In genomic region chr19:18768046-18768771, GRCh38 we compare ENCODE assay signal across 23 cellular contexts. TPM values are rescaled to one million over a fixed set of nuclear protein-coding genes. Genes with fewer than 3 reads are reported as not detected.
DNase-seq lines count a peak whose midpoint lies in the region; ATAC-seq and TF ChIP-seq lines count a peak whose summit lies in the region.
"Had no signal": no experiment of that assay in that cellular context is flagged by ENCODE, and none has a peak within 500 bp of the region (broad histone marks: within the 10 kb centered on the region; RNA-seq: fewer than 3 reads in every experiment).

No MANE protein-coding gene starts in this region.

- WGBS in suprapubic skin: 90% methylated on average over 15 of the region's 30 CpGs

- H3K36me3 Mint-ChIP-seq in glutamatergic neuron (ENCODE audit: unreplicated experiment): no peaks in the 10 kb centered on the region
- H3K36me3 Mint-ChIP-seq in CD8-positive, alpha-beta T cell: peaks cover 10% of the 10 kb centered on the region
- H3K36me3 Mint-ChIP-seq: activated CD4-positive, alpha-beta memory T cell treated with anti-CD3 and anti-CD28 coated beads for 36 hours; stimulated activated memory B cell treated with anti-CD40 and anti-IgM and Interleukin-4, amounts not matched to agents 10 μg/mL and 1 μg/mL and 100 μg/mL, for 72 hours had no signal

- POLR2A ChIA-PET in CD8-positive, alpha-beta T cell (lab: Charles Lee): interaction anchor here (0.5 kb wide), 1 partner anchor 208 kb away, joined by 4 read pairs; no protein-coding TSS in a partner anchor

- H3K9ac ChIP-seq in NT2/D1 (ENCODE audit: insufficient read length, low read depth): peak overlapping the region; percentile 62

- no peaks in the 10 kb centered on the region for H3K9me3 ChIP-seq in NT2/D1 (ENCODE audit: insufficient read depth, low read length)
- H3K9me3 ChIP-seq in CD8-positive, alpha-beta T cell (ENCODE audit: low read length): no peaks in the 10 kb centered on the region
- H3K9me3 ChIP-seq in suprapubic skin: no peaks in the 10 kb centered on the region
- H3K9me3 ChIP-seq: heart right ventricle, lower lobe of right lung, sigmoid colon, tibial nerve had no signal

- no peak overlapping the region for H3K27ac ChIP-seq in CD8-positive, alpha-beta T cell (ENCODE audit: low read depth, low read length)
- H3K27ac ChIP-seq in suprapubic skin: no peak overlapping the region
- H3K27ac ChIP-seq: heart right ventricle, sigmoid colon, tibial nerve had no signal

- intact Hi-C loops in CD8-positive, alpha-beta T cell (cut with DNase I, micrococcal nuclease): no loop called here

- DNase-seq in GM06990 (ENCODE audit: extremely low read depth, insufficient read length) (no peak), NT2/D1 (ENCODE audit: low read depth, low spot score) (no peak), glutamatergic neuron (peak; percentile 51), retinal pigment epithelial cell (ENCODE audit: low read depth) (no peak), suprapubic skin (ENCODE audit: low spot score in 2 of 2) (no peak)
- DNase-seq in CD8-positive, alpha-beta T cell: no peak
- DNase-seq: activated CD4-positive, alpha-beta memory T cell treated with anti-CD3 and anti-CD28 coated beads for 36 hours; activated gamma-delta T cell; heart right ventricle; Kasumi-1; NCI-H187; NCI-H526; occipital lobe; SHP77 treated with DMSO at 0.1 percent for 48 hours; sigmoid colon; T-helper 2 cell had no signal

- H3K27me3 Mint-ChIP-seq in glutamatergic neuron (ENCODE audit: unreplicated experiment): peaks cover 13% of the 10 kb centered on the region
- no peaks in the 10 kb centered on the region for H3K27me3 Mint-ChIP-seq in CD8-positive, alpha-beta T cell (ENCODE audit: low read depth)
- H3K27me3 Mint-ChIP-seq: activated CD4-positive, alpha-beta memory T cell treated with anti-CD3 and anti-CD28 coated beads for 36 hours; dendritic cell treated with granulocyte-macrophage colony-stimulating factor and Interleukin-4, amounts not matched to agents 40 ng/mL and 50 ng/mL, for 4 days; stimulated activated memory B cell treated with anti-CD40 and anti-IgM and Interleukin-4, amounts not matched to agents 10 μg/mL and 1 μg/mL and 100 μg/mL, for 72 hours had no signal

- TF ChIP-seq CTCF in GM06990 (IDR thresholded peaks at IDR 0.05; ENCODE audit: insufficient read depth, low read length, poor library complexity, severe bottlenecking) (peak; percentile 7), glutamatergic neuron (IDR thresholded peaks at IDR 0.05; ENCODE audit: partially characterized antibody, unreplicated experiment) (peak; percentile 28), retinal pigment epithelial cell (conservative IDR thresholded peaks at IDR 0.05; ENCODE audit: low read depth, low read length) (peak; percentile 24), suprapubic skin (IDR thresholded peaks at IDR 0.05) (no peak)
- no peak for TF ChIP-seq CTCF in CD8-positive, alpha-beta T cell (IDR thresholded peaks at IDR 0.05)

- H3K27ac Mint-ChIP-seq in glutamatergic neuron (ENCODE audit: unreplicated experiment): peak overlapping the region; percentile 28
- H3K27ac Mint-ChIP-seq in CD8-positive, alpha-beta T cell: no peak overlapping the region
- H3K27ac Mint-ChIP-seq: activated CD4-positive, alpha-beta memory T cell treated with anti-CD3 and anti-CD28 coated beads for 36 hours; dendritic cell treated with granulocyte-macrophage colony-stimulating factor and Interleukin-4, amounts not matched to agents 40 ng/mL and 50 ng/mL, for 4 days; stimulated activated memory B cell treated with anti-CD40 and anti-IgM and Interleukin-4, amounts not matched to agents 10 μg/mL and 1 μg/mL and 100 μg/mL, for 72 hours had no signal

- peaks cover 9% of the 10 kb centered on the region for H3K4me1 Mint-ChIP-seq in glutamatergic neuron (ENCODE audit: low read depth, unreplicated experiment)
- no peaks in the 10 kb centered on the region for H3K4me1 Mint-ChIP-seq in CD8-positive, alpha-beta T cell (ENCODE audit: low read depth)

- H3K27me3 ChIP-seq in GM06990 (replicated peaks; ENCODE audit: control insufficient read depth, insufficient read depth, low read length): no peaks in the 10 kb centered on the region
- peaks cover 20% of the 10 kb centered on the region for H3K27me3 ChIP-seq in NT2/D1 (ENCODE audit: insufficient read depth, insufficient read length)
- no peaks in the 10 kb centered on the region for H3K27me3 ChIP-seq in CD8-positive, alpha-beta T cell (ENCODE audit: insufficient read depth, low read length)
- no peaks in the 10 kb centered on the region for H3K27me3 ChIP-seq in suprapubic skin
- H3K27me3 ChIP-seq: heart right ventricle, sigmoid colon, tibial nerve had no signal

- H3K36me3 ChIP-seq in GM06990 (ENCODE audit: control insufficient read depth, insufficient read depth, low read length) (no peaks in the 10 kb centered on the region), NT2/D1 (ENCODE audit: insufficient read depth, insufficient read length, low read length) (no peaks in the 10 kb centered on the region), suprapubic skin (no peaks in the 10 kb centered on the region)
- H3K36me3 ChIP-seq in CD8-positive, alpha-beta T cell (ENCODE audit: insufficient read depth, low read length): no peaks in the 10 kb centered on the region
- H3K36me3 ChIP-seq: lower lobe of right lung had no signal

- no peak overlapping the region for H3K4me3 Mint-ChIP-seq in glutamatergic neuron (ENCODE audit: unreplicated experiment)
- H3K4me3 Mint-ChIP-seq in CD8-positive, alpha-beta T cell: no peak overlapping the region
- H3K4me3 Mint-ChIP-seq: activated CD4-positive, alpha-beta memory T cell treated with anti-CD3 and anti-CD28 coated beads for 36 hours; dendritic cell treated with granulocyte-macrophage colony-stimulating factor and Interleukin-4, amounts not matched to agents 40 ng/mL and 50 ng/mL, for 4 days; stimulated activated memory B cell treated with anti-CD40 and anti-IgM and Interleukin-4, amounts not matched to agents 10 μg/mL and 1 μg/mL and 100 μg/mL, for 72 hours had no signal

- H3K9me3 Mint-ChIP-seq in glutamatergic neuron (ENCODE audit: unreplicated experiment): peaks cover 11% of the 10 kb centered on the region
- H3K9me3 Mint-ChIP-seq in CD8-positive, alpha-beta T cell: no peaks in the 10 kb centered on the region
- H3K9me3 Mint-ChIP-seq: activated CD4-positive, alpha-beta memory T cell treated with anti-CD3 and anti-CD28 coated beads for 36 hours; dendritic cell treated with granulocyte-macrophage colony-stimulating factor and Interleukin-4, amounts not matched to agents 40 ng/mL and 50 ng/mL, for 4 days; stimulated activated memory B cell treated with anti-CD40 and anti-IgM and Interleukin-4, amounts not matched to agents 10 μg/mL and 1 μg/mL and 100 μg/mL, for 72 hours had no signal

- TF ChIP-seq POLR2A in suprapubic skin (IDR thresholded peaks at IDR 0.05): no peak

- no peak overlapping the region for H3K4me3 ChIP-seq in GM06990 (replicated peaks; ENCODE audit: low read depth, low read length)
- no peak overlapping the region for H3K4me3 ChIP-seq in NT2/D1 (ENCODE audit: insufficient read length, low read depth)
- no peak overlapping the region for H3K4me3 ChIP-seq in retinal pigment epithelial cell (ENCODE audit: low read length)
- no peak overlapping the region for H3K4me3 ChIP-seq in CD8-positive, alpha-beta T cell (ENCODE audit: low read depth, low read length)
- H3K4me3 ChIP-seq in suprapubic skin: no peak overlapping the region
- H3K4me3 ChIP-seq: heart right ventricle, lower lobe of right lung, sigmoid colon, tibial nerve had no signal

- CTCF ChIA-PET in CD8-positive, alpha-beta T cell (lab: Charles Lee): no interaction called here

- H3K4me1 ChIP-seq in NT2/D1 (ENCODE audit: insufficient read depth, insufficient read length): peaks cover 14% of the 10 kb centered on the region
- no peaks in the 10 kb centered on the region for H3K4me1 ChIP-seq in CD8-positive, alpha-beta T cell (ENCODE audit: insufficient read depth, low read length)
- peaks cover 24% of the 10 kb centered on the region for H3K4me1 ChIP-seq in suprapubic skin

- no peak for TF ChIP-seq EP300 in suprapubic skin (IDR thresholded peaks at IDR 0.05)

- no peak for ATAC-seq in CD8-positive, alpha-beta T cell
- no peak for ATAC-seq in HG03342 (IDR thresholded peaks at IDR 0.05; ENCODE audit: unreplicated experiment)
- ATAC-seq: stimulated activated memory B cell treated with anti-CD40 and anti-IgM and Interleukin-4, amounts not matched to agents 10 μg/mL and 1 μg/mL and 100 μg/mL, for 72 hours had no signal

RNA-seq across cellular contexts. Expression of gene COMP, which starts 22.9 kb away (rescaled TPM):
- total RNA-seq in glutamatergic neuron (ENCODE audit: unreplicated experiment) (not detected), suprapubic skin (1 to 10 TPM; 5.1 to 9.1 (median 6.9) TPM)
- not detected for total RNA-seq in CD8-positive, alpha-beta T cell
- total RNA-seq: activated CD4-positive, alpha-beta memory T cell treated with anti-CD3 and anti-CD28 coated beads for 36 hours; endothelial cell of umbilical vein; occipital lobe; OCI-LY7 had no signal

Comparison
In these comparisons a context has a peak if more than half of its experiments do, and no peak if none do; other contexts are left out.
1. CTCF ChIP-seq: peak in GM06990 (single experiment), glutamatergic neuron (single experiment) and retinal pigment epithelial cell (single experiment); none in CD8-positive, alpha-beta T cell (single experiment) and suprapubic skin (0 of 2).